In the genomic region with DNA sequence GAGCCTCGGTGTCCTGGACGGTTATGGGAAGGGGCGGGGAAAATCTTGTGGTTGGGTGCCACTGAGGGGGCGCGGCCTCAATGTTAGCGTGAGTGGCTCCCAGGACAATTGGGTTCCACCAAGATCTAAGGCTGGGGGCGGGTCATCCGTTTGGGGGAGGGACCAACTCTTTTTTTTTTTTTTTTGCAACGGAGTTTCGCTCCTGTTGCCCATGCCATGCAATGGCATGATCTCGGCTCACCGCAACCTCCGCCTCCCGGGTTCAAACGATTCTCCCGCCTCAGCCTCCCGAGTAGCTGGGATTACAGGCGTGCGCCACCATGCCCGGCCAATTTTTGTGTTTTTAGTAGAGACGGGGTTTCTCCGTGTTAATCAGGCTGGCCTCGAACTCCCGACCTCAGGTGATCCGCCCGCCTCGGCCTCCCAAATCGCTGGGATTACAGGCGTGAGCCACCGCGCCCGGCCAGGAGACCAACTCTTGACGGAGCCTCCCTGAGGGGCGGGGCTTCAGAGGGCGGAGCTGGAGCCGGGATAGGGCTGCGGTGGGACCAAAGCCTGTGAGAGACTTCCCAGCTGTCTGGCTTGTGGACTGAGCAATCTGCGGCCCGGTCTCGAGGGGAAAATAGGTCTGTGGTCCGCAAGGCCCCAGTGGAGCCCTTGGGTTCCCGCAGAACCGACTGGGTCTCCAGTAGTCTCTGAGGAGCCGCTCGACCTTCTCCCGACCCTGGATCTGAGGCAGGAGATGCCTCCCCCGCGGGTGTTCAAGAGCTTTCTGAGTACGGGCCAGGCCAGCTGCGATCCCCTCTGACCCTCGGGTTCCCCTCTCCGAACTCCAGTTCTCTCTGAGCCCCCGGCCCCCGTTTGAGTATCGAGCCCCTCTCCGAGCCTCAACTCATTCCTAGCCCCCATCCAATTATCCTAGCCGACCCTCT, we compare ENCODE assay signal across 8 cellular contexts. TPM values are rescaled to one million over a fixed set of nuclear protein-coding genes. Genes with fewer than 3 reads are reported as not detected.
DNase-seq lines count a peak whose midpoint lies in the region; ATAC-seq, FAIRE-seq and TF ChIP-seq lines count a peak whose summit lies in the region.

No MANE protein-coding gene starts in this region.

- H3K4me1 ChIP-seq in K562 (replicated peaks in 1 of 2; ENCODE audit: control insufficient read depth in 2 of 2, insufficient read depth in 2 of 2, low read length in 2 of 2) (peaks cover 7 to 39% of the 10 kb centered on the region in 2 experiments; a peak in 4 of 5 replicates), rectal smooth muscle tissue (ENCODE audit: control insufficient read depth, insufficient read depth, low read length) (peaks cover 2% of the 10 kb centered on the region)

- TF ChIP-seq RAD21 in K562 (CRISPR knock-in tag; conservative IDR thresholded peaks at IDR 0.05 in 1 of 2, IDR thresholded peaks at IDR 0.05 in 1 of 2): 0 out of 4 replicates have a peak, but pooled peaks of 1 of the 2 experiments have one; percentile 6

- no peaks in the 10 kb centered on the region for H3K9me1 ChIP-seq in K562 (ENCODE audit: control insufficient read depth, insufficient read depth, low read length)

- H3K27ac ChIP-seq in K562 (ENCODE audit: extremely low read depth, low read depth, low read length) (peak overlapping the region; percentile 84), rectal smooth muscle tissue (ENCODE audit: low read depth, low read length) (peak overlapping the region; percentile 48)

- TF ChIP-seq CTCF in K562 (IDR thresholded peaks at IDR 0.05 in 2 of 3, conservative IDR thresholded peaks at IDR 0.05 in 1 of 3; ENCODE audit: insufficient read depth in 2 of 3, low read depth in 1 of 3, low read length in 3 of 3): no peak; a peak in 1 of 6 replicates

- FAIRE-seq in K562 (lab: Jason Lieb, UNC): peak; percentile 99

- peak overlapping the region; percentile 75 for H3K4me2 ChIP-seq in K562 (ENCODE audit: insufficient read depth, low read length)

- H2AFZ ChIP-seq in K562 (ENCODE audit: low read depth, low read length): peak overlapping the region; percentile 86

- no peaks in the 10 kb centered on the region for H4K20me1 ChIP-seq in K562 (replicated peaks; ENCODE audit: control insufficient read depth, insufficient read depth, low read length)

- TF ChIP-seq EP300 in K562 (IDR thresholded peaks at IDR 0.05; ENCODE audit: low read length): no peak; the same call in 1 of the 2 replicates

- H3K36me3 ChIP-seq in K562 (ENCODE audit: control insufficient read depth, insufficient read depth, low read length): 0 out of 3 replicates have a peak, but pooled peaks cover 4% of the 10 kb centered on the region
- no peaks in the 10 kb centered on the region for H3K36me3 ChIP-seq in rectal smooth muscle tissue (ENCODE audit: control insufficient read depth, insufficient read depth, low read length)

- TF ChIP-seq POLR2A in K562 (conservative IDR thresholded peaks at IDR 0.05): peak; percentile 75

- DNase-seq in activated T-cell treated with anti-CD3 and anti-CD28 coated beads for 24 hours (ENCODE audit: low read depth) (peak; percentile 43), LHCN-M2 (ENCODE audit: low read depth) (peak; percentile 100), K562 (ENCODE audit: extremely low read depth in 1 of 4, low spot score in 3 of 4) (peak; percentile 87 to 100 (median 89)), hypothalamus (lab: John Stamatoyannopoulos, UW) (peak in 40 of 51 donors; percentile 5 to 97 (median 37))
- no peak for DNase-seq in activated T-cell treated with anti-CD3 and anti-CD28 coated beads, Interleukin-2, amount 50 U/mL, for 1 hour

- ATAC-seq in SK-N-SH treated with all-trans-retinoic acid at 6 μM for 48 hours (peak; percentile 67), K562 (peak; percentile 85), GM21515 (IDR thresholded peaks at IDR 0.05; ENCODE audit: unreplicated experiment) (no peak)

- in situ Hi-C loops in K562 (cut with MboI): no loop called here

- CTCF ChIA-PET in K562 (lab: Yijun Ruan, JAX; ENCODE audit: low intra/inter-chr PET ratio): interaction anchor here (0.8 kb wide), 1 partner anchor 50 kb away, joined by 3 read pairs; no protein-coding TSS in a partner anchor

- intact Hi-C loops in K562 (cut with micrococcal nuclease): loop anchor here (2.0 to 10.0 kb wide), 3 partner anchors 46 to 152 kb away; partner anchors contain the start of genes CPNE1, NFS1, RBM12 and ROMO1

- H3K9me3 ChIP-seq in K562 (replicated peaks; ENCODE audit: control insufficient read depth, insufficient read depth, low read depth, low read length): no peaks in the 10 kb centered on the region

- 2% methylated on average over 44 of the region's 57 CpGs for WGBS in K562 (ENCODE audit: insufficient coverage, low coverage, missing lambda C conversion rate)

- POLR2A ChIA-PET in K562 (lab: Yijun Ruan, JAX): interaction anchor here (0.6 to 2.2 kb wide), 28 partner anchors 9 to 155 kb away, joined by 3 to 9 read pairs (median 4); partner anchors contain the start of genes CPNE1, NFS1, RBM12 and RBM39

- peak overlapping the region; percentile 55 to 94 for H3K9ac ChIP-seq in K562 (ENCODE audit: insufficient read depth in 1 of 2, low read depth in 2 of 2, low read length in 2 of 2)
- no peak overlapping the region for H3K9ac ChIP-seq in rectal smooth muscle tissue (ENCODE audit: low read length)

- 0 out of 3 replicates have a peak, but pooled peaks cover 4% of the 10 kb centered on the region for H3K79me2 ChIP-seq in K562 (ENCODE audit: control insufficient read depth, insufficient read depth, low read length)

- peak overlapping the region; percentile 42 for H3K4me3 ChIP-seq in K562
- peak overlapping the region; percentile 64 for H3K4me3 ChIP-seq in rectal smooth muscle tissue (ENCODE audit: low read length)

- H3K27me3 ChIP-seq in K562 (ENCODE audit: control insufficient read depth in 2 of 2, insufficient read depth in 2 of 2, low read length in 2 of 2): no peaks in the 10 kb centered on the region
- H3K27me3 ChIP-seq in rectal smooth muscle tissue (ENCODE audit: control insufficient read depth, insufficient read depth, low read length): no peaks in the 10 kb centered on the region

- BruUV-seq in K562 (replicated peaks; lab: Mats Ljungman, UMichigan): TSS peak; percentile 58

RNA-seq across cellular contexts. Expression of gene SPAG4, which starts 1.1 kb away (rescaled TPM):
- total RNA-seq in LHCN-M2 (2014; rRNA removed) (12.6 and 13.7 TPM in 2 replicates), K562 (2014; rRNA removed) (5.3 and 6.4 TPM in 2 replicates), K562 (2014; rRNA removed; fragmentation: Illumina TruSeq; extraction: Trizol) (2.0 and 2.8 TPM in 2 replicates), K562 (2015; rRNA removed; fragmentation: Illumina TruSeq; extraction: Trizol) (1.5 and 3.4 TPM in 2 replicates), K562 (2021) (7.2 and 9.6 TPM in 2 replicates)
- 12.2 TPM for polyA plus RNA-seq in LHCN-M2 (2012)
- total RNA-seq in K562 (2011; cell fraction: chromatin; rRNA removed; ENCODE audit: low replicate concordance): 15.2 and 38.2 TPM in 2 replicates
- total RNA-seq in K562 (2011; cell fraction: nucleolus; rRNA removed): 39.1 and 46.2 TPM in 2 replicates
- 21.6 and 29.9 TPM in 2 replicates for total RNA-seq in K562 (2011; cell fraction: nucleoplasm; rRNA removed)
- polyA plus RNA-seq in K562 (2011; rRNA removed) (11.4 and 12.2 TPM in 2 replicates), K562 (2014; fragmentation: Illumina TruSeq; extraction: Trizol) (3.0 and 3.6 TPM in 2 replicates), K562 (2014; fragmentation: Nextera tagmentation; extraction: Ambion mirVana) (1 to 10 TPM; 1.6 to 4.6 TPM), K562 (2014; rRNA removed) (6.8 and 8.4 TPM in 2 replicates)
- polyA plus RNA-seq in K562 (2011; cell fraction: cytosol; rRNA removed): 16.4 and 27.9 TPM in 2 replicates
- 79.8 and 97.3 TPM in 2 replicates for polyA plus RNA-seq in K562 (2011; cell fraction: nucleus; rRNA removed)
- polyA plus RNA-seq in K562 (2012): 9.4 and 16.3 TPM in 2 replicates
- polyA minus RNA-seq in K562 (2011; rRNA and poly(A)+ RNA removed): 1.6 and 3.6 TPM in 2 replicates
- 4.5 and 7.3 TPM in 2 replicates for polyA minus RNA-seq in K562 (2011; cell fraction: cytosol; rRNA and poly(A)+ RNA removed)
- 11.2 and 12.4 TPM in 2 replicates for polyA minus RNA-seq in K562 (2011; cell fraction: nucleus; rRNA and poly(A)+ RNA removed)

RNA-seq across cellular contexts. Expression of gene CPNE1, which starts 48.0 kb away (rescaled TPM):
- 148 and 168 TPM in 2 replicates for total RNA-seq in LHCN-M2 (2014; rRNA removed)
- 244 TPM for polyA plus RNA-seq in LHCN-M2 (2012)
- 182 and 323 TPM in 2 replicates for total RNA-seq in K562 (2011; cell fraction: chromatin; rRNA removed; ENCODE audit: low replicate concordance)
- total RNA-seq in K562 (2011; cell fraction: nucleolus; rRNA removed): 205 and 207 TPM in 2 replicates
- total RNA-seq in K562 (2011; cell fraction: nucleoplasm; rRNA removed): 200 and 207 TPM in 2 replicates
- total RNA-seq in K562 (2014; rRNA removed): 54.4 and 83.8 TPM in 2 replicates
- 39.7 and 42.2 TPM in 2 replicates for total RNA-seq in K562 (2014; rRNA removed; fragmentation: Illumina TruSeq; extraction: Trizol)
- total RNA-seq in K562 (2015; rRNA removed; fragmentation: Illumina TruSeq; extraction: Trizol): 41.9 and 42.1 TPM in 2 replicates
- 102 and 105 TPM in 2 replicates for total RNA-seq in K562 (2021)
- polyA plus RNA-seq in K562 (2011; rRNA removed): 72.9 and 80.0 TPM in 2 replicates
- polyA plus RNA-seq in K562 (2011; cell fraction: cytosol; rRNA removed): 124 and 164 TPM in 2 replicates
- 322 and 336 TPM in 2 replicates for polyA plus RNA-seq in K562 (2011; cell fraction: nucleus; rRNA removed)
- polyA plus RNA-seq in K562 (2012): 98.9 and 128 TPM in 2 replicates
- polyA plus RNA-seq in K562 (2014; fragmentation: Illumina TruSeq; extraction: Trizol): 68.6 and 69.8 TPM in 2 replicates
- 10 to 100 TPM; 45.5 to 56.0 TPM for polyA plus RNA-seq in K562 (2014; fragmentation: Nextera tagmentation; extraction: Ambion mirVana)
- 56.0 and 65.2 TPM in 2 replicates for polyA plus RNA-seq in K562 (2014; rRNA removed)
- 46.6 and 66.8 TPM in 2 replicates for polyA minus RNA-seq in K562 (2011; rRNA and poly(A)+ RNA removed)
- polyA minus RNA-seq in K562 (2011; cell fraction: cytosol; rRNA and poly(A)+ RNA removed): 46.7 and 82.3 TPM in 2 replicates
- polyA minus RNA-seq in K562 (2011; cell fraction: nucleus; rRNA and poly(A)+ RNA removed): 66.4 and 92.3 TPM in 2 replicates

RNA-seq across cellular contexts. Expression of gene RBM12, which starts 48.0 kb away (rescaled TPM):
- 45.7 and 46.2 TPM in 2 replicates for total RNA-seq in LHCN-M2 (2014; rRNA removed)
- polyA plus RNA-seq in LHCN-M2 (2012): 27.6 TPM
- total RNA-seq in K562 (2011; cell fraction: chromatin; rRNA removed; ENCODE audit: low replicate concordance): 81.9 and 147 TPM in 2 replicates
- 22.5 and 28.8 TPM in 2 replicates for total RNA-seq in K562 (2011; cell fraction: nucleolus; rRNA removed)
- 55.1 and 69.2 TPM in 2 replicates for total RNA-seq in K562 (2011; cell fraction: nucleoplasm; rRNA removed)
- total RNA-seq in K562 (2014; rRNA removed): 33.9 and 40.8 TPM in 2 replicates
- 73.3 and 78.7 TPM in 2 replicates for total RNA-seq in K562 (2014; rRNA removed; fragmentation: Illumina TruSeq; extraction: Trizol)
- 76.5 and 76.8 TPM in 2 replicates for total RNA-seq in K562 (2015; rRNA removed; fragmentation: Illumina TruSeq; extraction: Trizol)
- 120 TPM in 2 replicates for total RNA-seq in K562 (2021)
- 123 and 144 TPM in 2 replicates for polyA plus RNA-seq in K562 (2011; rRNA removed)
- polyA plus RNA-seq in K562 (2011; cell fraction: cytosol; rRNA removed): 165 and 176 TPM in 2 replicates
- polyA plus RNA-seq in K562 (2011; cell fraction: nucleus; rRNA removed): 127 and 133 TPM in 2 replicates
- 53.2 and 59.8 TPM in 2 replicates for polyA plus RNA-seq in K562 (2012)
- polyA plus RNA-seq in K562 (2014; fragmentation: Illumina TruSeq; extraction: Trizol): 133 and 162 TPM in 2 replicates
- 1 to 10 TPM; 5.0 to 10.0 TPM for polyA plus RNA-seq in K562 (2014; fragmentation: Nextera tagmentation; extraction: Ambion mirVana)
- 49.1 and 57.9 TPM in 2 replicates for polyA plus RNA-seq in K562 (2014; rRNA removed)
- 309 and 312 TPM in 2 replicates for polyA minus RNA-seq in K562 (2011; rRNA and poly(A)+ RNA removed)
- 61.7 and 71.5 TPM in 2 replicates for polyA minus RNA-seq in K562 (2011; cell fraction: cytosol; rRNA and poly(A)+ RNA removed)
- polyA minus RNA-seq in K562 (2011; cell fraction: nucleus; rRNA and poly(A)+ RNA removed): 23.6 and 40.4 TPM in 2 replicates
